31 cellular contexts compared by ENCODE assay signal in genomic region chr1:16203550-16203949, GRCh38. TPM values are rescaled to one million over a fixed set of nuclear protein-coding genes. Genes with fewer than 3 reads are reported as not detected.
"Had no signal": no experiment of that assay in that cellular context is flagged by ENCODE, and none has a peak within 500 bp of the region (broad histone marks: within the 10 kb centered on the region; RNA-seq: fewer than 3 reads in every experiment).

No MANE protein-coding gene starts in this region.

- ATAC-seq: activated CD8-positive, alpha-beta T cell treated with anti-CD3 and anti-CD28 coated beads for 36 hours; activated T-cell treated with anti-CD3 and anti-CD28 coated beads, Interleukin-2, amount 50 U/mL, for 72 hours; activated T-helper 17 cell treated with anti-CD3 and anti-CD28 coated beads, Interleukin-2, amount 50 U/mL, for 72 hours; Panc1; T-cell had no signal

- H3K27me3 ChIP-seq: ascending aorta, cardiac muscle cell, SJCRH30 had no signal

- DNase-seq: activated CD4-positive, alpha-beta T cell treated with anti-CD3 and anti-CD28 coated beads for 1 hour; activated CD4-positive, alpha-beta T cell treated with anti-CD3 and anti-CD28 coated beads for 48 hours; activated CD4-positive, alpha-beta T cell treated with anti-CD3 and anti-CD28 coated beads, Interleukin-2, amount 50 U/mL, for 4 hours; activated CD4-positive, CD25-positive, alpha-beta regulatory T cell; activated CD8-positive, alpha-beta T cell treated with anti-CD3 and anti-CD28 coated beads for 36 hours; activated effector memory CD4-positive, alpha-beta T cell treated with anti-CD3 and anti-CD28 coated beads, Interleukin-2, amount 50 U/mL, for 16 hours; activated naive CD4-positive, alpha-beta T cell treated with Interleukin-2 at 50 U/mL for 16 hours; activated naive CD8-positive, alpha-beta T cell treated with anti-CD3 and anti-CD28 coated beads for 36 hours; activated T-cell treated with anti-CD3 and anti-CD28 coated beads, Interleukin-2, amount 50 U/mL, for 1 hour; activated T-cell treated with anti-CD3 and anti-CD28 coated beads, Interleukin-2, amount 50 U/mL, for 72 hours; amniotic stem cell; Karpas-422; NCI-H1105; NCI-H1417 treated with DMSO at 0.1 percent for 48 hours; NCI-H1694 treated with DMSO at 0.1 percent for 48 hours; NCI-H2029; NCI-H345; NCI-H524 treated with DMSO at 0.1 percent for 48 hours; SHP77; SJCRH30; T-cell; T-helper 2 cell; T-helper 9 cell; WERI-Rb-1 had no signal

- H3K9me3 Mint-ChIP-seq: activated CD8-positive, alpha-beta T cell treated with anti-CD3 and anti-CD28 coated beads for 36 hours; activated naive CD8-positive, alpha-beta T cell treated with anti-CD3 and anti-CD28 coated beads for 36 hours; activated T-cell treated with anti-CD3 and anti-CD28 coated beads, Interleukin-2, amount 50 U/mL, for 72 hours; activated T-helper 17 cell treated with anti-CD3 and anti-CD28 coated beads, Interleukin-2, amount 50 U/mL, for 72 hours; central memory CD8-positive, alpha-beta T cell; T-cell had no signal

- H3K36me3 ChIP-seq: ascending aorta, cardiac muscle cell, SJCRH30, WERI-Rb-1 had no signal

- H3K9me3 ChIP-seq: ascending aorta, SJCRH30 had no signal

- H3K27ac Mint-ChIP-seq: activated CD8-positive, alpha-beta T cell treated with anti-CD3 and anti-CD28 coated beads for 36 hours; activated naive CD8-positive, alpha-beta T cell treated with anti-CD3 and anti-CD28 coated beads for 36 hours; activated T-cell treated with anti-CD3 and anti-CD28 coated beads, Interleukin-2, amount 50 U/mL, for 72 hours had no signal

- H3K27ac ChIP-seq: ascending aorta, cardiac muscle cell, SJCRH30, SK-N-MC, WERI-Rb-1 had no signal

- H3K27me3 Mint-ChIP-seq: activated CD8-positive, alpha-beta T cell treated with anti-CD3 and anti-CD28 coated beads for 36 hours; activated naive CD8-positive, alpha-beta T cell treated with anti-CD3 and anti-CD28 coated beads for 36 hours; activated T-helper 17 cell treated with anti-CD3 and anti-CD28 coated beads, Interleukin-2, amount 50 U/mL, for 72 hours; central memory CD8-positive, alpha-beta T cell; T-cell had no signal

- H3K4me3 Mint-ChIP-seq: activated CD8-positive, alpha-beta T cell treated with anti-CD3 and anti-CD28 coated beads for 36 hours; activated naive CD8-positive, alpha-beta T cell treated with anti-CD3 and anti-CD28 coated beads for 36 hours; activated T-cell treated with anti-CD3 and anti-CD28 coated beads, Interleukin-2, amount 50 U/mL, for 72 hours; activated T-helper 17 cell treated with anti-CD3 and anti-CD28 coated beads, Interleukin-2, amount 50 U/mL, for 72 hours; central memory CD8-positive, alpha-beta T cell; T-cell had no signal

- H3K4me3 ChIP-seq: ascending aorta, cardiac muscle cell, SJCRH30, SK-N-MC had no signal

RNA-seq across cellular contexts. Expression of gene CPLANE2, which starts 33.4 kb away (rescaled TPM):
- total RNA-seq: ascending aorta had no signal

RNA-seq across cellular contexts. Expression of gene EPHA2, which starts 47.7 kb away (rescaled TPM):
- total RNA-seq: activated CD8-positive, alpha-beta memory T cell treated with anti-CD3 and anti-CD28 coated beads for 36 hours; activated CD8-positive, alpha-beta T cell treated with anti-CD3 and anti-CD28 coated beads for 36 hours had no signal
